12 cellular contexts compared by ENCODE assay signal in the genomic region with DNA sequence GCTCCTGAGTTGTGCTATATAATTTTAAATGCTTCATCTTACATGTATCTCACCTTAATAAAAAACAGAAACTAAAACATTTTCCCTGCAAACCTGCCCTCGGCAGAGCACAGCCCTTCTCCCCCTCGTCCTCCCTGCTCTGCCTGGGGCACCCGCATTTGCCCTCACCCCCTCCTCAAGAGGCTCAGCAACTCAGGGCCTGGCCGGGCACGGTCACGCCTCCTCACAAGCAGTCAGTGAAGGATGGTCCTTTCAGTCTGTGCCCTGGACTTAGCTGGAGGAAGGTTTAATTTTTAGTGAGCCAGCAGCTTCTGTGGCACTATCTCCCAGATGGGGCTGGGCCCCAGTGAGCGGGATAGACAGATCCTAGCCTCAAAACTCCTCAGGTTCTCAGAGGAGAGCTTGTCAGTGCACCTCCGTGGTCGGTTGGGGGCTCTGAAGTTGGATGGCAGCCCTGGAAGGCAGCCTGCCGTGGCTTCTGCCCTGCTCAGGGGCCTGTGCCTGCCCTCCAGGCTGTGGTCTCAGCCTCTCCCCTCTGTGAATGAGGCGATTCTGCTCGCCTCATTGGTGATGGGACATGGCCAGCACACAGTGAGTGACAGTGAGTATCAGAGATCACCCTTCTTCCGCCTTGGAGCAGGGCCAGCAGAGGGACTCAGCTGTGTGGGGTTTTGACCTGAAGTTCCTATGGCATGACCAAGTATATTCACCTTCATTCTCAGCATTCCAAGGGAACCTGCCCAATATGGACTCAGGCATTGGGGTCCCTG. TPM values are rescaled to one million over a fixed set of nuclear protein-coding genes. Genes with fewer than 3 reads are reported as not detected.
DNase-seq lines count a peak whose midpoint lies in the region; ATAC-seq, FAIRE-seq and TF ChIP-seq lines count a peak whose summit lies in the region.
"Had no signal": no experiment of that assay in that cellular context is flagged by ENCODE, and none has a peak within 500 bp of the region (broad histone marks: within the 10 kb centered on the region; RNA-seq: fewer than 3 reads in every experiment).

No MANE protein-coding gene starts in this region.

- TF ChIP-seq POLR2A in K562 (conservative IDR thresholded peaks at IDR 0.05) (no peak), HepG2 (IDR thresholded peaks at IDR 0.05; ENCODE audit: insufficient read depth in 1 of 2, low read depth in 2 of 2, low read length in 2 of 2) (no peak), sigmoid colon (IDR thresholded peaks at IDR 0.05) (no peak)

- no TSS peak for BruUV-seq in K562 (replicated peaks; lab: Mats Ljungman, UMichigan)
- BruUV-seq in HepG2 (replicated peaks; lab: Mats Ljungman, UMichigan), result no TSS peak

- DNase-seq in DND-41 (no peak), K562 (ENCODE audit: extremely low read depth in 1 of 4, low spot score in 3 of 4) (no peak), HepG2 (ENCODE audit: low spot score) (no peak), sigmoid colon (no peak), pons (ENCODE audit: low spot score) (no peak), NCI-H146 (lab: John Stamatoyannopoulos, UW) (no peak), AG08395 (ENCODE audit: low spot score) (no peak)
- DNase-seq: activated T-cell treated with anti-CD3 and anti-CD28 coated beads, Interleukin-2, amount 50 U/mL, for 72 hours; MV-4-11; NCI-H446 treated with DMSO at 0.1 percent for 48 hours had no signal

- H3K27ac ChIP-seq in DND-41 (ENCODE audit: low read length) (no peak overlapping the region), K562 (ENCODE audit: extremely low read depth, low read depth, low read length) (no peak overlapping the region), HepG2 (ENCODE audit: extremely low read length, insufficient read depth, low read length) (no peak overlapping the region), sigmoid colon (peak overlapping the region; percentile 83 to 94 (median 85))
- H3K27ac ChIP-seq: RWPE1 had no signal

- H2AFZ ChIP-seq in DND-41 (ENCODE audit: low read depth, low read length), result no peak overlapping the region
- peak overlapping the region; percentile 51 for H2AFZ ChIP-seq in K562 (ENCODE audit: low read depth, low read length)
- H2AFZ ChIP-seq in HepG2 (ENCODE audit: low read length), result no peak overlapping the region

- no peak for TF ChIP-seq EP300 in K562 (IDR thresholded peaks at IDR 0.05; ENCODE audit: low read length)
- no peak for TF ChIP-seq EP300 in HepG2 (IDR thresholded peaks at IDR 0.05; ENCODE audit: low read depth in 2 of 2, low read length in 2 of 2)
- no peak for TF ChIP-seq EP300 in HepG2 (CRISPR knock-in tag; IDR thresholded peaks at IDR 0.05; ENCODE audit: borderline replicate concordance)
- TF ChIP-seq EP300 in sigmoid colon (IDR thresholded peaks at IDR 0.05), result no peak

- CTCF ChIA-PET in K562 (lab: Yijun Ruan, JAX; ENCODE audit: low intra/inter-chr PET ratio), result no interaction called here
- CTCF ChIA-PET in HepG2 (lab: Yijun Ruan, JAX; ENCODE audit: low intra/inter-chr PET ratio, low total read pairs), result no interaction called here

- ATAC-seq in DND-41 (ENCODE audit: insufficient read depth, low read depth), result peak; percentile 39; the same call in 1 of the 3 replicates
- ATAC-seq in K562, result peak; percentile 37; the same call in 1 of the 3 replicates
- ATAC-seq in HepG2, result peak; percentile 56
- ATAC-seq in GM21390 (IDR thresholded peaks at IDR 0.05; ENCODE audit: unreplicated experiment), result no peak
- ATAC-seq: activated T-cell treated with anti-CD3 and anti-CD28 coated beads, Interleukin-2, amount 50 U/mL, for 72 hours had no signal

- in situ Hi-C loops in K562 (cut with MboI) (no loop called here), HepG2 (cut with HindIII; ENCODE audit: extremely low pct_ligation_motif_present, low pct_unique_long_range_greater_than_20kb) (no loop called here)

- TF ChIP-seq RAD21 in K562 (CRISPR knock-in tag; conservative IDR thresholded peaks at IDR 0.05 in 1 of 2, IDR thresholded peaks at IDR 0.05 in 1 of 2) (no peak), HepG2 (CRISPR knock-in tag; IDR thresholded peaks at IDR 0.05) (no peak)

- no peaks in the 10 kb centered on the region for H4K20me1 ChIP-seq in DND-41 (ENCODE audit: insufficient read depth, low read length)
- no peaks in the 10 kb centered on the region for H4K20me1 ChIP-seq in K562 (replicated peaks; ENCODE audit: control insufficient read depth, insufficient read depth, low read length)
- H4K20me1 ChIP-seq in HepG2 (ENCODE audit: insufficient read depth, low read length), result no peaks in the 10 kb centered on the region

- no peaks in the 10 kb centered on the region; the same call in 1 of the 2 replicates for H3K4me1 ChIP-seq in DND-41 (ENCODE audit: insufficient read depth, low read length)
- peaks cover 6 to 9% of the 10 kb centered on the region in 2 experiments; a peak in 4 of 5 replicates for H3K4me1 ChIP-seq in K562 (replicated peaks in 1 of 2; ENCODE audit: control insufficient read depth in 2 of 2, insufficient read depth in 2 of 2, low read length in 2 of 2)
- peaks cover 5% of the 10 kb centered on the region; the same call in 1 of the 2 replicates for H3K4me1 ChIP-seq in HepG2 (ENCODE audit: insufficient read depth, low read length)
- H3K4me1 ChIP-seq in sigmoid colon, result peaks cover 0 to 46% (median 38%) of the 10 kb centered on the region in 4 donors

- H3K79me2 ChIP-seq in DND-41 (ENCODE audit: insufficient read depth, low read length), result no peaks in the 10 kb centered on the region
- H3K79me2 ChIP-seq in K562 (ENCODE audit: control insufficient read depth, insufficient read depth, low read length), result no peaks in the 10 kb centered on the region
- H3K79me2 ChIP-seq in HepG2 (ENCODE audit: insufficient read depth, low read length), result no peaks in the 10 kb centered on the region

- TF ChIP-seq CTCF in DND-41 (IDR thresholded peaks at IDR 0.05; ENCODE audit: borderline replicate concordance, extremely low read depth, low read length, poor library complexity, severe bottlenecking), result no peak
- TF ChIP-seq CTCF in K562 (IDR thresholded peaks at IDR 0.05 in 2 of 3, conservative IDR thresholded peaks at IDR 0.05 in 1 of 3; ENCODE audit: insufficient read depth in 2 of 3, low read depth in 1 of 3, low read length in 3 of 3), result no peak
- no peak for TF ChIP-seq CTCF in HepG2 (CRISPR knock-in tag; IDR thresholded peaks at IDR 0.05)
- no peak for TF ChIP-seq CTCF in sigmoid colon (IDR thresholded peaks at IDR 0.05)

- H3K27me3 ChIP-seq in DND-41 (ENCODE audit: insufficient read depth, low read length, poor library complexity) (no peaks in the 10 kb centered on the region), K562 (ENCODE audit: control insufficient read depth in 2 of 2, insufficient read depth in 2 of 2, low read length in 2 of 2) (peaks cover 3 to 31% of the 10 kb centered on the region in 2 experiments; a peak in 2 of 5 replicates), HepG2 (ENCODE audit: control insufficient read depth in 1 of 2, insufficient read depth in 2 of 2, low read length in 2 of 2) (peaks cover 5 to 11% of the 10 kb centered on the region in 2 experiments; a peak in 3 of 5 replicates), sigmoid colon (no peaks in the 10 kb centered on the region)

- no peaks in the 10 kb centered on the region for H3K9me1 ChIP-seq in K562 (ENCODE audit: control insufficient read depth, insufficient read depth, low read length)

- H3K36me3 ChIP-seq in DND-41 (ENCODE audit: insufficient read depth, low read length) (no peaks in the 10 kb centered on the region), K562 (ENCODE audit: control insufficient read depth, insufficient read depth, low read length) (no peaks in the 10 kb centered on the region), HepG2 (replicated peaks in 1 of 2; ENCODE audit: control insufficient read depth in 1 of 2, insufficient read depth in 2 of 2, low read length in 2 of 2) (no peaks in the 10 kb centered on the region), sigmoid colon (no peaks in the 10 kb centered on the region)

- POLR2A ChIA-PET in K562 (lab: Yijun Ruan, JAX) (interaction anchor here (1.0 kb wide), 2 partner anchors 9 to 13 kb away, joined by 3 read pairs; no protein-coding TSS in a partner anchor), HepG2 (lab: Yijun Ruan, JAX) (no interaction called here)

- intact Hi-C loops in K562 (cut with micrococcal nuclease) (no loop called here), HepG2 (cut with micrococcal nuclease; ENCODE audit: unreplicated experiment) (no loop called here), sigmoid colon (cut with DNase I) (loop anchor here (5.0 kb wide), 1 partner anchor 91 kb away; no protein-coding TSS in a partner anchor)

- no peak for FAIRE-seq in K562 (lab: Jason Lieb, UNC)
- no peak for FAIRE-seq in HepG2 (lab: Jason Lieb, UNC)

- H3K9me3 ChIP-seq in DND-41 (ENCODE audit: insufficient read depth, low read length, severe bottlenecking) (no peaks in the 10 kb centered on the region), K562 (replicated peaks; ENCODE audit: control insufficient read depth, insufficient read depth, low read depth, low read length) (no peaks in the 10 kb centered on the region; the same call in 1 of the 2 replicates), HepG2 (ENCODE audit: low read length) (no peaks in the 10 kb centered on the region), sigmoid colon (no peaks in the 10 kb centered on the region)

- WGBS in K562 (ENCODE audit: insufficient coverage, low coverage, missing lambda C conversion rate), result 7% methylated on average over 13 of the region's 13 CpGs
- WGBS in HepG2 (ENCODE audit: low lambda C conversion rate), result 41% methylated on average over 12 of the region's 13 CpGs
- 87 to 88% methylated on average over 13 of the region's 13 CpGs for WGBS in sigmoid colon, 2 donors

- H3K4me2 ChIP-seq in DND-41 (ENCODE audit: insufficient read depth, low read length), result no peak overlapping the region
- H3K4me2 ChIP-seq in K562 (ENCODE audit: insufficient read depth, low read length), result no peak overlapping the region
- no peak overlapping the region for H3K4me2 ChIP-seq in HepG2 (ENCODE audit: low read depth, low read length)

- no peak overlapping the region for H3K9ac ChIP-seq in DND-41 (ENCODE audit: low read depth, low read length)
- H3K9ac ChIP-seq in K562 (ENCODE audit: insufficient read depth in 1 of 2, low read depth in 2 of 2, low read length in 2 of 2), result peak overlapping the region in 1 of 2 experiments; percentile 54; a peak in 1 of 4 replicates
- H3K9ac ChIP-seq in HepG2 (ENCODE audit: insufficient read depth, low read depth, low read length), result no peak overlapping the region

- H3K4me3 ChIP-seq in DND-41 (ENCODE audit: low read depth in 1 of 2, low read length in 2 of 2) (no peak overlapping the region), K562 (no peak overlapping the region), HepG2 (replicated peaks in 1 of 3; ENCODE audit: insufficient read depth in 1 of 3, low read depth in 2 of 3, low read length in 3 of 3) (no peak overlapping the region), sigmoid colon (no peak overlapping the region)

RNA-seq across cellular contexts. Expression of a gene that starts 56.3 kb away (rescaled TPM):
- total RNA-seq in K562 (2011; cell fraction: chromatin; rRNA removed; ENCODE audit: low replicate concordance), result not detected in 2 replicates
- total RNA-seq in K562 (2011; cell fraction: nucleolus; rRNA removed), result not detected in 2 replicates
- total RNA-seq in K562 (2011; cell fraction: nucleoplasm; rRNA removed), result not detected in 2 replicates
- total RNA-seq in K562 (2014; rRNA removed) (not detected in 2 replicates), K562 (2014; rRNA removed; fragmentation: Illumina TruSeq; extraction: Trizol) (not detected in 2 replicates), K562 (2015; rRNA removed; fragmentation: Illumina TruSeq; extraction: Trizol) (0.04 and 0.11 TPM in 2 replicates), K562 (2021) (0.02 and 0.11 TPM in 2 replicates), HepG2 (2016; rRNA removed; fragmentation: Illumina TruSeq; extraction: Trizol) (not detected in 2 replicates), sigmoid colon (10 to 100 TPM; 18.6 to 25.0 (median 20.4) TPM)
- polyA plus RNA-seq in K562 (2011; rRNA removed) (not detected in 2 replicates), K562 (2014; fragmentation: Illumina TruSeq; extraction: Trizol) (not detected in 2 replicates), K562 (2014; fragmentation: Nextera tagmentation; extraction: Ambion mirVana) (not detected), K562 (2014; rRNA removed) (not detected in 2 replicates), HepG2 (2011; rRNA removed) (not detected in 2 replicates), sigmoid colon (1 to 10 TPM in 2 of 3 donors, under 1 TPM in 1; 0.46 to 7.8 (median 1.2) TPM)
- polyA plus RNA-seq in K562 (2011; cell fraction: cytosol; rRNA removed), result not detected in 2 replicates
- not detected in 2 replicates for polyA plus RNA-seq in K562 (2011; cell fraction: nucleus; rRNA removed)
- polyA plus RNA-seq in K562 (2012), result under 0.01 and 0.03 TPM in 2 replicates
- polyA minus RNA-seq in K562 (2011; rRNA and poly(A)+ RNA removed), result not detected in 2 replicates
- polyA minus RNA-seq in K562 (2011; cell fraction: cytosol; rRNA and poly(A)+ RNA removed), result not detected in 2 replicates
- not detected in 2 replicates for polyA minus RNA-seq in K562 (2011; cell fraction: nucleus; rRNA and poly(A)+ RNA removed)
- not detected in 2 replicates for total RNA-seq in HepG2 (2016; cell fraction: cytosol; rRNA removed; fragmentation: Illumina TruSeq; extraction: Trizol; ENCODE audit: low read depth)
- not detected in 2 replicates for total RNA-seq in HepG2 (2016; cell fraction: insoluble cytoplasmic fraction; rRNA removed; fragmentation: Illumina TruSeq; extraction: Trizol)
- total RNA-seq in HepG2 (2016; cell fraction: membrane; rRNA removed; fragmentation: Illumina TruSeq; extraction: Trizol), result not detected in 2 replicates
- total RNA-seq in HepG2 (2016; cell fraction: nucleus; rRNA removed; fragmentation: Illumina TruSeq; extraction: Trizol), result not detected in 2 replicates
- not detected in 2 replicates for polyA plus RNA-seq in HepG2 (2011; cell fraction: cytosol; rRNA removed)
- polyA plus RNA-seq in HepG2 (2011; cell fraction: nucleus; rRNA removed), result not detected in 2 replicates
- polyA plus RNA-seq in HepG2 (2012), result not detected in 2 replicates
- polyA plus RNA-seq in HepG2 (2016; cell fraction: cytosol; fragmentation: Illumina TruSeq; extraction: Trizol; ENCODE audit: low read depth), result not detected in 2 replicates
- not detected in 2 replicates for polyA plus RNA-seq in HepG2 (2016; cell fraction: insoluble cytoplasmic fraction; fragmentation: Illumina TruSeq; extraction: Trizol; ENCODE audit: low read depth)
- polyA plus RNA-seq in HepG2 (2016; cell fraction: membrane; fragmentation: Illumina TruSeq; extraction: Trizol; ENCODE audit: low read depth), result not detected in 2 replicates
- polyA plus RNA-seq in HepG2 (2016; cell fraction: nucleus; fragmentation: Illumina TruSeq; extraction: Trizol; ENCODE audit: insufficient read depth, low read depth), result not detected in 2 replicates
- polyA minus RNA-seq in HepG2 (2011; rRNA and poly(A)+ RNA removed; ENCODE audit: low replicate concordance), result not detected in 2 replicates
- polyA minus RNA-seq in HepG2 (2011; cell fraction: cytosol; rRNA and poly(A)+ RNA removed), result not detected in 2 replicates
- not detected in 2 replicates for polyA minus RNA-seq in HepG2 (2011; cell fraction: nucleus; rRNA and poly(A)+ RNA removed)

Comparison
In these comparisons a context has a peak if more than half of its experiments do, and no peak if none do; other contexts are left out.
1. H3K27ac ChIP-seq: peak in sigmoid colon (4 of 4); none in DND-41 (single experiment), K562 (single experiment) and HepG2 (single experiment).
2. RNA of a gene that starts 56.3 kb away (total RNA-seq): 18.6 to 25.0 TPM in sigmoid colon; 0.02 to 0.11 TPM in K562 and not detected in HepG2; every median in the first group is over 10 times any median in the second.